ENCODE assay signal across 20 cellular contexts in the genomic region with DNA sequence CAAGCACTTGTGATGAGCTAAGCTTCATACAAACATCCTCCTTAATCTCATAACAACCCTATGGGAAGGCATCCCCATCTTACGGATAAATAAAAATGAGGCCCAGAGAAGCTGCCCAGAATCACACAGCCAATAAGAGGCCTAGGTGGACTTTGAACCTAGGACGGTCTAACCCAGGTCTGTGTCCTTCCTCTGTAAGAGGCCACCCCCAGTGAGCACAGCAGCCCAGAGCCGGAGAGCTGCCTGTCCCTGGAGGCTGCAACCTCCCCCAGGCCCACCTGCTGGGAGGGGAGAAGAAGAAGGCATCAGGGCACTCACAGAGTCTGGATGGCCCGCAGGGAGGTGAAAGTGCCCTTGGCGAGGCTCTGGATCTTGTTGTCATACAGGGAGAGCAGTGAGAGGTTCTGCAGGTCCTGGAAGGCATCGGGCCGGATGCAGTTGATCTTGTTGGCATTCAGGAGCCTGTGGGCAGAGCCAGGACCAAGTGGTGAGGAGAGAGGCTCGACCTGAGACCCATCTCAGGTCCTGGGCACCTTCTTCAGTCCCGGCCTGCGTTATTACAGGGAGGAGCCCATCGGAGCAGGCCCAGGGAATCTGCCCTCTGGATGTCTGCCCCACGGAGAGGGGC.
"Had no signal": no experiment of that assay in that cellular context is flagged by ENCODE, and none has a peak within 500 bp of the region (broad histone marks: within the 10 kb centered on the region; RNA-seq: fewer than 3 reads in every experiment).

No MANE protein-coding gene starts in this region.

- H3K4me3 ChIP-seq: MG63, SJSA1, SK-N-MC had no signal

- H3K4me1 ChIP-seq: SJSA1 had no signal

- H3K36me3 ChIP-seq: MG63, SJSA1 had no signal

- DNase-seq: Karpas-422, KG1, MG63, NCI-H1092, NCI-H1105 treated with DMSO at 0.1 percent for 48 hours, NCI-H1417 treated with DMSO at 0.1 percent for 48 hours, NCI-H146, NCI-H1694 treated with DMSO at 0.1 percent for 48 hours, NCI-H1930, NCI-H2081, NCI-H2107, NCI-H2227 treated with DMSO at 0.1 percent for 48 hours, NCI-H524, NCI-H69, NCI-H774, Right ventricle myocardium superior, RPMI8226, SIG-M5 had no signal

- H3K27ac ChIP-seq: SJSA1, SK-N-MC had no signal

- H3K9me3 ChIP-seq: MG63, SJSA1 had no signal
